15 cellular contexts compared by ENCODE assay signal in the genomic region with DNA sequence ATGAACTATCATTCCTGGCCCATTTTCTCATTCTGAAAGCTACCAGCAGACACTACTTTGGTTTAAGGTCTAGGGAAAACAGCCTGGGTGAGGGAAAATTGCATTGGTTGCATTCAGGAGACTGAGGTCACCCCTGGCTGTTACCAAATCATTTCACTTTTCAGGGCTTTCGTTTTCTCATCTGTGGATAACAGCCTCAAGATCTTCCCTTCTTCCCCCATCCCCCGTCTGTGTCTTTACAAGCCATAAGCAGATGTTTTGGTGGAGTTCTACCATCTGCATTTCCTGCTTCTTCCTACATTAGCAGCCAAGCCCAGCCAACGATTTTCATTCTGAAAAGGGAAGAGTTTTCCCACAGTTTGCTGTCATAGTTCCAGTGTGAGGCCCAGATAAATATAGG. TPM values are rescaled to one million over a fixed set of nuclear protein-coding genes. Genes with fewer than 3 reads are reported as not detected.
DNase-seq lines count a peak whose midpoint lies in the region; ATAC-seq and TF ChIP-seq lines count a peak whose summit lies in the region.
"Had no signal": no experiment of that assay in that cellular context is flagged by ENCODE, and none has a peak within 500 bp of the region (broad histone marks: within the 10 kb centered on the region; RNA-seq: fewer than 3 reads in every experiment).

No MANE protein-coding gene starts in this region.

- TF ChIP-seq CTCF in GM12865 (IDR thresholded peaks at IDR 0.05; ENCODE audit: insufficient read depth, low read depth, low read length, missing control alignments): no peak
- no peak for TF ChIP-seq CTCF in prostate gland (IDR thresholded peaks at IDR 0.05)
- no peak for TF ChIP-seq CTCF in mammary epithelial cell (conservative IDR thresholded peaks at IDR 0.05 in 1 of 2, IDR thresholded peaks at IDR 0.05 in 1 of 2; ENCODE audit: extremely low read depth in 1 of 2, insufficient read depth in 1 of 2, low read depth in 1 of 2, low read length in 2 of 2)

- ATAC-seq in GM21576 (IDR thresholded peaks at IDR 0.05; ENCODE audit: unreplicated experiment): peak; percentile 24
- peak; percentile 29 for ATAC-seq in HG03442 (IDR thresholded peaks at IDR 0.05; ENCODE audit: unreplicated experiment)
- ATAC-seq in aorta (ENCODE audit: low FRiP score): no peak
- ATAC-seq: lower lobe of right lung had no signal

- BruUV-seq in mammary epithelial cell (replicated peaks; lab: Mats Ljungman, UMichigan): no TSS peak

- no peak overlapping the region for H3K4me2 ChIP-seq in mammary epithelial cell (ENCODE audit: insufficient read depth, low read depth, low read length)

- H3K36me3 Mint-ChIP-seq in dendritic cell treated with granulocyte-macrophage colony-stimulating factor and Interleukin-4, amounts not matched to agents 40 ng/mL and 50 ng/mL, for 4 days (ENCODE audit: low read depth): no peaks in the 10 kb centered on the region

- peak; percentile 83 for DNase-seq in GM12865 (ENCODE audit: low read depth)
- no peak for DNase-seq in aorta
- no peak for DNase-seq in prostate gland (ENCODE audit: low spot score)
- DNase-seq in mammary epithelial cell: no peak
- no peak for DNase-seq in ecto neural progenitor cell (ENCODE audit: low spot score)
- DNase-seq: activated CD4-positive, CD25-positive, alpha-beta regulatory T cell treated with anti-CD3 and anti-CD28 coated beads, Interleukin-2, amount 50 U/mL, for 72 hours; activated T-cell treated with anti-CD3 and anti-CD28 coated beads, Interleukin-2, amount 50 U/mL, for 1 hour; C1 segment of cervical spinal cord; esophagus squamous epithelium; GF-D8; H9; lower lobe of right lung had no signal

- H3K4me3 Mint-ChIP-seq in dendritic cell treated with granulocyte-macrophage colony-stimulating factor and Interleukin-4, amounts not matched to agents 40 ng/mL and 50 ng/mL, for 4 days: peak overlapping the region; percentile 35
- H3K4me3 Mint-ChIP-seq: H9 had no signal

- TF ChIP-seq POLR2A in prostate gland (IDR thresholded peaks at IDR 0.05): no peak

- WGBS in aorta, 2 donors: 69 to 72% methylated on average over 3 of the region's 3 CpGs
- 65% methylated on average over 3 of the region's 3 CpGs for WGBS in prostate gland
- WGBS in mammary epithelial cell (ENCODE audit: low coverage, missing lambda C conversion rate): 84% methylated on average over 3 of the region's 3 CpGs

- intact Hi-C loops in dendritic cell treated with granulocyte-macrophage colony-stimulating factor and Interleukin-4, amounts not matched to agents 40 ng/mL and 50 ng/mL, for 4 days (cut with micrococcal nuclease): no loop called here
- intact Hi-C loops in aorta (cut with DNase I): no loop called here
- intact Hi-C loops in prostate gland (cut with DNase I): no loop called here
- intact Hi-C loops in mammary epithelial cell (cut with micrococcal nuclease): no loop called here

- H3K27me3 ChIP-seq in aorta (ENCODE audit: control insufficient read depth in 1 of 2, insufficient read depth in 2 of 2, low read length in 1 of 2) (no peaks in the 10 kb centered on the region), prostate gland (replicated peaks; ENCODE audit: insufficient read depth) (no peaks in the 10 kb centered on the region), mammary epithelial cell (ENCODE audit: insufficient read depth, low read length) (no peaks in the 10 kb centered on the region)

- in situ Hi-C loops in mammary epithelial cell (cut with MboI; ENCODE audit: low sequenced_read_pairs in 2 of 2): no loop called here

- peaks cover 3% of the 10 kb centered on the region for H3K79me2 ChIP-seq in mammary epithelial cell (ENCODE audit: insufficient read depth, low read length)

- dilution Hi-C loops in mammary epithelial cell (cut with HindIII; ENCODE audit: low sequenced_read_pairs): no loop called here

- H3K9ac ChIP-seq in mammary epithelial cell (ENCODE audit: insufficient read depth, low read length): no peak overlapping the region

- no peak overlapping the region for H2AFZ ChIP-seq in mammary epithelial cell (ENCODE audit: low read depth, low read length)

- H3K27ac ChIP-seq in aorta (ENCODE audit: low read depth in 1 of 2, low read length in 2 of 2): no peak overlapping the region
- no peak overlapping the region for H3K27ac ChIP-seq in prostate gland
- H3K27ac ChIP-seq in mammary epithelial cell (ENCODE audit: insufficient read depth, low read depth, low read length): no peak overlapping the region
- H3K27ac ChIP-seq: esophagus squamous epithelium, lower lobe of right lung had no signal

- H3K4me1 ChIP-seq in aorta (ENCODE audit: control insufficient read depth in 1 of 2, insufficient read depth in 2 of 2, low read length in 2 of 2): no peaks in the 10 kb centered on the region
- no peaks in the 10 kb centered on the region for H3K4me1 ChIP-seq in prostate gland (replicated peaks)
- H3K4me1 ChIP-seq in mammary epithelial cell (ENCODE audit: insufficient read depth, low read length): no peaks in the 10 kb centered on the region
- H3K4me1 ChIP-seq: esophagus squamous epithelium, lower lobe of right lung had no signal

- no peaks in the 10 kb centered on the region for H3K36me3 ChIP-seq in aorta (ENCODE audit: control insufficient read depth in 1 of 2, insufficient read depth in 2 of 2, low read length in 1 of 2)
- H3K36me3 ChIP-seq in prostate gland: no peaks in the 10 kb centered on the region
- H3K36me3 ChIP-seq in mammary epithelial cell (ENCODE audit: insufficient read depth, low read length): no peaks in the 10 kb centered on the region
- H3K36me3 ChIP-seq: esophagus squamous epithelium, lower lobe of right lung had no signal

- peaks cover 22% of the 10 kb centered on the region for H3K4me1 Mint-ChIP-seq in dendritic cell treated with granulocyte-macrophage colony-stimulating factor and Interleukin-4, amounts not matched to agents 40 ng/mL and 50 ng/mL, for 4 days (ENCODE audit: low read depth)

- H3K9me3 Mint-ChIP-seq in dendritic cell treated with granulocyte-macrophage colony-stimulating factor and Interleukin-4, amounts not matched to agents 40 ng/mL and 50 ng/mL, for 4 days: no peaks in the 10 kb centered on the region

- H3K27ac Mint-ChIP-seq in dendritic cell treated with granulocyte-macrophage colony-stimulating factor and Interleukin-4, amounts not matched to agents 40 ng/mL and 50 ng/mL, for 4 days: peak overlapping the region; percentile 74
- H3K27ac Mint-ChIP-seq: H9 had no signal

- no peaks in the 10 kb centered on the region for H4K20me1 ChIP-seq in mammary epithelial cell (ENCODE audit: insufficient read depth, low read length)

- peak overlapping the region; percentile 21; the same call in 1 of the 2 replicates for H3K4me3 ChIP-seq in GM12865 (ENCODE audit: low read depth, low read length)
- H3K4me3 ChIP-seq in aorta (ENCODE audit: low read length in 2 of 2): no peak overlapping the region
- H3K4me3 ChIP-seq in prostate gland: no peak overlapping the region
- H3K4me3 ChIP-seq in mammary epithelial cell (replicated peaks in 1 of 3; ENCODE audit: insufficient read depth in 1 of 3, low read depth in 2 of 3, low read length in 3 of 3): no peak overlapping the region
- H3K4me3 ChIP-seq: esophagus squamous epithelium, lower lobe of right lung had no signal

- CTCF ChIA-PET in mammary epithelial cell (lab: Charles Lee; ENCODE audit: low non-redundant PET): no interaction called here

- H3K9me3 ChIP-seq in aorta (ENCODE audit: control insufficient read depth, low read length) (peaks cover 4% of the 10 kb centered on the region), prostate gland (no peaks in the 10 kb centered on the region), mammary epithelial cell (replicated peaks; ENCODE audit: insufficient read depth, low read length) (peaks cover 4% of the 10 kb centered on the region)

- H3K27me3 Mint-ChIP-seq in dendritic cell treated with granulocyte-macrophage colony-stimulating factor and Interleukin-4, amounts not matched to agents 40 ng/mL and 50 ng/mL, for 4 days: no peaks in the 10 kb centered on the region

RNA-seq across cellular contexts. Expression of a gene that starts 11.7 kb away (rescaled TPM):
- total RNA-seq in aorta: under 1 TPM; 0.16 to 0.27 TPM
- under 1 TPM in 1 of 2 donors, not detected in 1; 0.05 TPM for polyA plus RNA-seq in aorta
- 1 to 10 TPM in 1 of 2 donors, not detected in 1; 3.3 TPM for total RNA-seq in prostate gland
- 10 to 100 TPM; 12.3 to 14.9 TPM for total RNA-seq in mammary epithelial cell
- polyA plus RNA-seq in mammary epithelial cell: 4.8 TPM
- polyA minus RNA-seq in mammary epithelial cell: 10.1 TPM
